10 cellular contexts compared by ENCODE assay signal in genomic region chr5:139654875-139655491, GRCh38. TPM values are rescaled to one million over a fixed set of nuclear protein-coding genes. Genes with fewer than 3 reads are reported as not detected.
DNase-seq lines count a peak whose midpoint lies in the region; ATAC-seq and TF ChIP-seq lines count a peak whose summit lies in the region.
"Had no signal": no experiment of that assay in that cellular context is flagged by ENCODE, and none has a peak within 500 bp of the region (broad histone marks: within the 10 kb centered on the region; RNA-seq: fewer than 3 reads in every experiment).

No MANE protein-coding gene starts in this region.

- no peaks in the 10 kb centered on the region for H3K36me3 Mint-ChIP-seq in CD4-positive, alpha-beta T cell (ENCODE audit: low read depth)

- H3K4me3 Mint-ChIP-seq in CD4-positive, alpha-beta T cell, result no peak overlapping the region

- peak overlapping the region; percentile 39 for H3K9ac ChIP-seq in fibroblast of lung (ENCODE audit: insufficient read depth, low read length)

- H3K27ac ChIP-seq in fibroblast of lung (ENCODE audit: insufficient read depth, low read length) (peak overlapping the region; percentile 32), osteoblast (ENCODE audit: low read depth, low read length) (peak overlapping the region; percentile 98)
- no peak overlapping the region for H3K27ac ChIP-seq in CD4-positive, alpha-beta T cell (ENCODE audit: low read depth, low read length)

- no peak overlapping the region for H3K27ac Mint-ChIP-seq in CD4-positive, alpha-beta T cell

- CTCF ChIA-PET in CD4-positive, alpha-beta T cell (lab: Charles Lee), result interaction anchor here (1.0 kb wide), 1 partner anchor 21 kb away, joined by 3 read pairs; no protein-coding TSS in a partner anchor

- H3K4me3 ChIP-seq in fibroblast of lung (replicated peaks in 1 of 4; ENCODE audit: control extremely low read depth in 1 of 4, insufficient read depth in 1 of 4, low read depth in 3 of 4, low read length in 4 of 4) (no peak overlapping the region), osteoblast (ENCODE audit: insufficient read depth, low read length) (peak overlapping the region; percentile 26)

- intact Hi-C loops in Right ventricle myocardium inferior (cut with DNase I) (no loop called here), cardiac septum (cut with DNase I) (loop anchor here (5.0 kb wide), 2 partner anchors 32 to 238 kb away; no protein-coding TSS in a partner anchor)
- intact Hi-C loops in CD4-positive, alpha-beta T cell (cut with DNase I, micrococcal nuclease), result no loop called here

- H2AFZ ChIP-seq in fibroblast of lung (ENCODE audit: low read length) (no peak overlapping the region), osteoblast (ENCODE audit: low read length) (no peak overlapping the region)

- TF ChIP-seq CTCF in fibroblast of lung (conservative IDR thresholded peaks at IDR 0.05 in 1 of 2, IDR thresholded peaks at IDR 0.05 in 1 of 2; ENCODE audit: low read depth in 1 of 2, low read length in 2 of 2) (no peak), osteoblast (IDR thresholded peaks at IDR 0.05; ENCODE audit: extremely low read depth, low read depth, low read length) (no peak)
- TF ChIP-seq CTCF in CD4-positive, alpha-beta T cell (IDR thresholded peaks at IDR 0.05), result no peak

- POLR2A ChIA-PET in CD4-positive, alpha-beta T cell (lab: Charles Lee), result interaction anchor here (1.0 kb wide), 1 partner anchor 225 kb away, joined by 3 read pairs; no protein-coding TSS in a partner anchor

- H4K20me1 ChIP-seq in fibroblast of lung (ENCODE audit: control insufficient read depth, extremely low read depth, insufficient read depth, low read length) (no peaks in the 10 kb centered on the region), osteoblast (ENCODE audit: insufficient read depth, low read length) (peaks cover 52% of the 10 kb centered on the region)

- H3K9me3 Mint-ChIP-seq in CD4-positive, alpha-beta T cell, result no peaks in the 10 kb centered on the region

- H3K4me1 ChIP-seq in fibroblast of lung (ENCODE audit: control insufficient read depth, extremely low read depth, insufficient read depth, low read length), result peaks cover 52% of the 10 kb centered on the region
- H3K4me1 ChIP-seq in osteoblast (ENCODE audit: insufficient read depth, low read length), result peaks cover 83% of the 10 kb centered on the region

- H3K36me3 ChIP-seq in fibroblast of lung (ENCODE audit: control insufficient read depth, insufficient read depth, low read length) (no peaks in the 10 kb centered on the region), osteoblast (ENCODE audit: insufficient read depth, low read length) (peaks cover 5% of the 10 kb centered on the region)

- H3K4me2 ChIP-seq in fibroblast of lung (ENCODE audit: extremely low read depth, insufficient read depth, low read length) (no peak overlapping the region), osteoblast (ENCODE audit: insufficient read depth, low read length) (peak overlapping the region; percentile 93)

- peak; percentile 12 for ATAC-seq in Right ventricle myocardium inferior
- no peak for ATAC-seq in HG02981 (IDR thresholded peaks at IDR 0.05; ENCODE audit: unreplicated experiment)
- no peak for ATAC-seq in CD4-positive, alpha-beta T cell (ENCODE audit: poor library complexity)

- DNase-seq in Right ventricle myocardium inferior (ENCODE audit: missing footprints) (peak; percentile 63), cardiac septum (ENCODE audit: low spot score) (no peak), fibroblast of lung (ENCODE audit: low read depth in 2 of 2) (no peak), osteoblast (ENCODE audit: insufficient read length, low spot score, missing footprints) (no peak), DMS114 treated with DMSO at 0.1 percent for 48 hours (lab: John Stamatoyannopoulos, UW; ENCODE audit: unreplicated experiment) (no peak), mesenteric fat pad (ENCODE audit: low spot score) (no peak)
- DNase-seq in CD4-positive, alpha-beta T cell, result no peak
- DNase-seq: stimulated activated CD4-positive, alpha-beta T cell treated with anti-CD3 and anti-CD28 coated beads, Interleukin-4, amount 100 ng/mL, for 1 hour; T1000 had no signal

- H3K4me1 Mint-ChIP-seq in CD4-positive, alpha-beta T cell (ENCODE audit: low read depth), result peaks cover 25% of the 10 kb centered on the region

- H3K79me2 ChIP-seq in fibroblast of lung (ENCODE audit: control insufficient read depth, insufficient read depth, low read length) (peaks cover 32% of the 10 kb centered on the region), osteoblast (ENCODE audit: insufficient read depth, low read length) (peaks cover 90% of the 10 kb centered on the region)

- H3K9me3 ChIP-seq in fibroblast of lung (ENCODE audit: control insufficient read depth, insufficient read depth, low read depth, low read length) (no peaks in the 10 kb centered on the region), osteoblast (ENCODE audit: low read depth, low read length) (no peaks in the 10 kb centered on the region)
- H3K9me3 ChIP-seq in CD4-positive, alpha-beta T cell (ENCODE audit: control insufficient read depth, low read length), result no peaks in the 10 kb centered on the region

- peaks cover 50% of the 10 kb centered on the region for H3K27me3 Mint-ChIP-seq in CD4-positive, alpha-beta T cell

- H3K27me3 ChIP-seq in fibroblast of lung (ENCODE audit: control insufficient read depth, insufficient read depth, low read length) (peaks cover 1% of the 10 kb centered on the region), osteoblast (ENCODE audit: insufficient read depth, low read length) (no peaks in the 10 kb centered on the region)
- peaks cover 43% of the 10 kb centered on the region for H3K27me3 ChIP-seq in CD4-positive, alpha-beta T cell (ENCODE audit: control insufficient read depth, insufficient read depth, low read length)

RNA-seq across cellular contexts. Expression of gene CXXC5, which starts 6.8 kb away (rescaled TPM):
- 74.1 TPM for total RNA-seq in Right ventricle myocardium inferior
- total RNA-seq in cardiac septum, result 49.3 TPM
- total RNA-seq in fibroblast of lung, result 29.0 and 43.9 TPM in 2 replicates
- polyA plus RNA-seq in fibroblast of lung, result 15.8 and 18.6 TPM in 2 replicates
- polyA plus RNA-seq in fibroblast of lung (2012), result 17.6 and 19.7 TPM in 2 replicates
- polyA minus RNA-seq in fibroblast of lung (ENCODE audit: low replicate concordance), result 8.7 and 22.1 TPM in 2 replicates
- total RNA-seq in osteoblast, result 186 and 210 TPM in 2 replicates
- total RNA-seq in CD4-positive, alpha-beta T cell, result 1 to 10 TPM; 1.9 to 2.7 TPM
- total RNA-seq in mesenteric fat pad, result 33.0 TPM
